ENCODE assay signal across 11 cellular contexts in the genomic region with DNA sequence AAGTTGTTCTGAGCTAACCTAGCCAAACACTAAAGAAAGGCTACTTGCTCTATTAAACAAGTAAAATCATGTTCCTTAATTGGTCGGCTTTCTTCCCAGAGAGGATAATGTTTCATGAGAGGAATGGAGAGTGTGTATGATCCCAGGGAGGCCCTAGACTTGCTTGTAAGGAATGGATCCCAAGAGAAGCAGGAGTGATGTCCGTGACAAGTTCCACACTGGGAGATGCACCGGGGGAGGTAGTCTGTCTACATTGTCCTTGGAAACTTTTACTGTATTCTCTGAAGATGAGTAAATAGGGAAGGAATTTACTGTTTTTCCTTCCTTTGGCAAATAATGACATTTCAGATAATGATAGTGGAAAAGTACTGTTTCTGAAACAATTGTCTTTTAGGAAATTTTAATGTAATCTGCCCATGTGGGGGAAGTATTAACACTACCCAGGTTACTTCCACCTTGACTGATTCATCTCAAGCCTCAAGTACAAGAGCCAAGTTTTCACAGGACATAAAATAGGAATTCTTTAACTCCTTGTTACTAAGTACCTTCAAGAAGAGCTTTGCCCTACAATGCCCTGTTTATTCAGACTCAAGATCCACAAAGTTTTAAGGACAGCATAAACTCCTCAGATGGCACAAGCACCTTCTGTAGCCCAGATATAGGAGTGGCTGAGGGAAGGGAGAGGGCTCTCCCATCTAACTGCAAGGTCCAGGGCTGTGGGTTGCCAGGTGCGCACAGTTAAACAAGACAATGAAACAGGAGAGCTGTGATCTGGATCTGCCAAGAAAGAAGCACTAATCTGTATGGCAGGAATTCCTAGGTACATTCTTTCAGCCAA.
DNase-seq lines count a peak whose midpoint lies in the region; ATAC-seq and TF ChIP-seq lines count a peak whose summit lies in the region.
"Had no signal": no experiment of that assay in that cellular context is flagged by ENCODE, and none has a peak within 500 bp of the region (broad histone marks: within the 10 kb centered on the region; RNA-seq: fewer than 3 reads in every experiment).

No MANE protein-coding gene starts in this region.

- peak; percentile 47 to 93 for TF ChIP-seq EP300 in SK-N-SH (IDR thresholded peaks at IDR 0.05; ENCODE audit: borderline replicate concordance in 1 of 2, low read depth in 1 of 2, low read length in 1 of 2)

- no peaks in the 10 kb centered on the region for H4K20me1 ChIP-seq in SK-N-SH (ENCODE audit: insufficient read depth)

- 38% methylated on average over 4 of the region's 4 CpGs for WGBS in SK-N-SH (ENCODE audit: low lambda C conversion rate)

- no peak for ATAC-seq in GM19452 (IDR thresholded peaks at IDR 0.05; ENCODE audit: unreplicated experiment)
- no peak for ATAC-seq in HG02981 (IDR thresholded peaks at IDR 0.05; ENCODE audit: unreplicated experiment)
- ATAC-seq: activated CD8-positive, alpha-beta T cell treated with anti-CD3 and anti-CD28 coated beads, Interleukin-2, amount 10 ng/mL, durations not matched to agents 7 days and 5 days had no signal

- TF ChIP-seq CTCF in SK-N-SH (IDR thresholded peaks at IDR 0.05) = no peak
- no peak for TF ChIP-seq CTCF in fibroblast of villous mesenchyme (IDR thresholded peaks at IDR 0.05; ENCODE audit: insufficient read depth, low read depth, low read length)

- TF ChIP-seq RAD21 in SK-N-SH (IDR thresholded peaks at IDR 0.05; ENCODE audit: low read length) = no peak

- H3K4me3 ChIP-seq in SK-N-SH (ENCODE audit: low read depth in 2 of 2, low read length in 1 of 2) = peak overlapping the region in 1 of 2 experiments; percentile 2; a peak in 1 of 4 replicates
- H3K4me3 ChIP-seq in fibroblast of villous mesenchyme (ENCODE audit: low read depth, low read length) = no peak overlapping the region
- H3K4me3 ChIP-seq: cardiac muscle cell had no signal

- H3K9me2 ChIP-seq in SK-N-SH = no peaks in the 10 kb centered on the region

- no peaks in the 10 kb centered on the region for H3K36me3 ChIP-seq in SK-N-SH (replicated peaks in 1 of 2; ENCODE audit: control insufficient read depth in 1 of 2, insufficient read depth in 2 of 2, low read length in 1 of 2)
- H3K36me3 ChIP-seq: cardiac muscle cell had no signal

- POLR2A ChIA-PET in SK-N-SH (lab: Yijun Ruan, JAX) = no interaction called here

- H3K9me3 ChIP-seq in SK-N-SH = no peaks in the 10 kb centered on the region

- H3K9ac ChIP-seq in SK-N-SH = peak overlapping the region; percentile 42; the same call in 1 of the 2 replicates

- peaks cover 19% of the 10 kb centered on the region for H3F3A ChIP-seq in SK-N-SH (replicated peaks; ENCODE audit: insufficient read depth)

- CTCF ChIA-PET in SK-N-SH (lab: Yijun Ruan, JAX) = no interaction called here

- peaks cover 3 to 19% of the 10 kb centered on the region in 2 experiments; a peak in 3 of 4 replicates for H3K4me1 ChIP-seq in SK-N-SH (ENCODE audit: control insufficient read depth in 1 of 2, insufficient read depth in 2 of 2, low read depth in 1 of 2, low read length in 1 of 2)

- peak; percentile 47 for DNase-seq in EL
- peak; percentile 17 for DNase-seq in SK-N-SH
- DNase-seq in fibroblast of villous mesenchyme (ENCODE audit: low read depth) = peak; percentile 66
- DNase-seq in pulmonary artery endothelial cell (ENCODE audit: low read depth, low spot score) = peak; percentile 30
- DNase-seq in NCI-H1694 (lab: John Stamatoyannopoulos, UW) = no peak
- no peak for DNase-seq in NCI-H774 (lab: John Stamatoyannopoulos, UW)
- DNase-seq: activated CD8-positive, alpha-beta T cell treated with anti-CD3 and anti-CD28 coated beads, Interleukin-2, amount 10 ng/mL, durations not matched to agents 7 days and 5 days; Karpas-422 had no signal

- peak overlapping the region; percentile 76 for H2AFZ ChIP-seq in SK-N-SH (ENCODE audit: low read depth)

- H3K79me2 ChIP-seq in SK-N-SH (ENCODE audit: insufficient read depth) = no peaks in the 10 kb centered on the region

- no peaks in the 10 kb centered on the region for H3K27me3 ChIP-seq in SK-N-SH (ENCODE audit: insufficient read depth)
- H3K27me3 ChIP-seq: cardiac muscle cell had no signal

- peak overlapping the region; percentile 53 for H3K4me2 ChIP-seq in SK-N-SH

- peak overlapping the region; percentile 73 to 91; a peak in 3 of 4 replicates for H3K27ac ChIP-seq in SK-N-SH (ENCODE audit: low read depth in 2 of 2, low read length in 1 of 2)
- H3K27ac ChIP-seq: cardiac muscle cell had no signal

TF ChIP-seq in SK-N-SH, 30 proteins besides CTCF, POLR2A, EP300 and RAD21:
- TF ChIP-seq, protein P1, sequence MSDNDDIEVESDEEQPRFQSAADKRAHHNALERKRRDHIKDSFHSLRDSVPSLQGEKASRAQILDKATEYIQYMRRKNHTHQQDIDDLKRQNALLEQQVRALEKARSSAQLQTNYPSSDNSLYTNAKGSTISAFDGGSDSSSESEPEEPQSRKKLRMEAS (IDR thresholded peaks at IDR 0.05; ENCODE audit: low read depth) = peak; percentile 57; the same call in 1 of the 2 replicates
- TF ChIP-seq FOSL2 (IDR thresholded peaks at IDR 0.05; ENCODE audit: borderline replicate concordance, low read depth) (peak; percentile 70), TCF12 (IDR thresholded peaks at IDR 0.05) (peak; percentile 80), EZH2phosphoT487 (IDR thresholded peaks at IDR 0.05; ENCODE audit: borderline replicate concordance, low read depth) (no peak), RCOR1 (IDR thresholded peaks at IDR 0.05; ENCODE audit: low read length) (no peak), MXI1 (IDR thresholded peaks at IDR 0.05; ENCODE audit: low read depth, low read length) (no peak), JUND (IDR thresholded peaks at IDR 0.05) (peak; percentile 64; the same call in 1 of the 2 replicates), TEAD4 (IDR thresholded peaks at IDR 0.05; ENCODE audit: borderline replicate concordance, insufficient read depth) (peak; percentile 56; the same call in 1 of the 2 replicates)
- TF ChIP-seq, protein P2, sequence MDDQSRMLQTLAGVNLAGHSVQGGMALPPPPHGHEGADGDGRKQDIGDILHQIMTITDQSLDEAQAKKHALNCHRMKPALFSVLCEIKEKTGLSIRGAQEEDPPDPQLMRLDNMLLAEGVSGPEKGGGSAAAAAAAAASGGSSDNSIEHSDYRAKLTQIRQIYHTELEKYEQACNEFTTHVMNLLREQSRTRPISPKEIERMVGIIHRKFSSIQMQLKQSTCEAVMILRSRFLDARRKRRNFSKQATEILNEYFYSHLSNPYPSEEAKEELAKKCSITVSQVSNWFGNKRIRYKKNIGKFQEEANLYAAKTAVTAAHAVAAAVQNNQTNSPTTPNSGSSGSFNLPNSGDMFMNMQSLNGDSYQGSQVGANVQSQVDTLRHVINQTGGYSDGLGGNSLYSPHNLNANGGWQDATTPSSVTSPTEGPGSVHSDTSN (IDR thresholded peaks at IDR 0.05) = peak; percentile 66

Comparison
In these comparisons a context has a peak if more than half of its experiments do, and no peak if none do; other contexts are left out.
1. DNase-seq: peak in EL (single experiment), SK-N-SH (single experiment), fibroblast of villous mesenchyme (single experiment) and pulmonary artery endothelial cell (single experiment); none in NCI-H1694 (single experiment) and NCI-H774 (single experiment).